ENCODE assay signal across 26 cellular contexts in genomic region chr10:78231327-78231726, GRCh38.
"Had no signal": no experiment of that assay in that cellular context is flagged by ENCODE, and none has a peak within 500 bp of the region (broad histone marks: within the 10 kb centered on the region; RNA-seq: fewer than 3 reads in every experiment).

No MANE protein-coding gene starts in this region.

- H3K4me1 Mint-ChIP-seq: stimulated activated memory B cell treated with anti-CD40 and anti-IgM and Interleukin-4, amounts not matched to agents 10 μg/mL and 1 μg/mL and 100 μg/mL, for 72 hours; stimulated activated naive CD8-positive, alpha-beta T cell treated with anti-CD3 and anti-CD28 coated beads, Interleukin-15, amount 100 ng/mL, for 72 hours had no signal

- H3K4me3 Mint-ChIP-seq: stimulated activated effector memory CD8-positive, alpha-beta T cell treated with anti-CD3 and anti-CD28 coated beads, Interleukin-12 subunit alpha, Interleukin-12 subunit beta, amount 100 ng/mL, for 72 hours; stimulated activated memory B cell treated with anti-CD40 and anti-IgM and Interleukin-4, amounts not matched to agents 10 μg/mL and 1 μg/mL and 100 μg/mL, for 72 hours; stimulated activated naive CD8-positive, alpha-beta T cell treated with anti-CD3 and anti-CD28 coated beads, Interleukin-15, amount 100 ng/mL, for 72 hours; stimulated activated naive CD8-positive, alpha-beta T cell treated with anti-CD3 and anti-CD28 coated beads, Interleukin-15, Interleukin-2, amounts not matched to agents 100 ng/mL and 50 ng/mL, for 24 hours; type B pancreatic cell had no signal

- H3K9me3 Mint-ChIP-seq: stimulated activated effector memory CD8-positive, alpha-beta T cell treated with anti-CD3 and anti-CD28 coated beads, Interleukin-12 subunit alpha, Interleukin-12 subunit beta, amount 100 ng/mL, for 72 hours; stimulated activated naive CD8-positive, alpha-beta T cell treated with anti-CD3 and anti-CD28 coated beads, Interleukin-15, amount 100 ng/mL, for 72 hours; stimulated activated naive CD8-positive, alpha-beta T cell treated with anti-CD3 and anti-CD28 coated beads, Interleukin-15, Interleukin-2, amounts not matched to agents 100 ng/mL and 50 ng/mL, for 24 hours; type B pancreatic cell had no signal

- H3K4me3 ChIP-seq: stomach, suprapubic skin, testis, thoracic aorta, thyroid gland, tibial artery, tibial nerve, transverse colon, upper lobe of left lung, upper lobe of right lung, uterus, vagina had no signal

- H3K36me3 Mint-ChIP-seq: stimulated activated effector memory CD8-positive, alpha-beta T cell treated with anti-CD3 and anti-CD28 coated beads, Interleukin-12 subunit alpha, Interleukin-12 subunit beta, amount 100 ng/mL, for 72 hours; stimulated activated memory B cell treated with anti-CD40 and anti-IgM and Interleukin-4, amounts not matched to agents 10 μg/mL and 1 μg/mL and 100 μg/mL, for 72 hours; type B pancreatic cell had no signal

- ATAC-seq: stimulated activated effector memory CD8-positive, alpha-beta T cell treated with anti-CD3 and anti-CD28 coated beads, Interleukin-12 subunit alpha, Interleukin-12 subunit beta, amount 100 ng/mL, for 72 hours; stimulated activated memory B cell treated with anti-CD40 and anti-IgM and Interleukin-4, amounts not matched to agents 10 μg/mL and 1 μg/mL and 100 μg/mL, for 72 hours; stimulated activated naive CD8-positive, alpha-beta T cell treated with anti-CD3 and anti-CD28 coated beads, Interleukin-15, amount 100 ng/mL, for 72 hours; stimulated activated naive CD8-positive, alpha-beta T cell treated with anti-CD3 and anti-CD28 coated beads, Interleukin-15, Interleukin-2, amounts not matched to agents 100 U/mL and 50 U/mL, for 24 hours had no signal

- H3K27ac Mint-ChIP-seq: stimulated activated effector memory CD8-positive, alpha-beta T cell treated with anti-CD3 and anti-CD28 coated beads, Interleukin-12 subunit alpha, Interleukin-12 subunit beta, amount 100 ng/mL, for 72 hours; stimulated activated memory B cell treated with anti-CD40 and anti-IgM and Interleukin-4, amounts not matched to agents 10 μg/mL and 1 μg/mL and 100 μg/mL, for 72 hours; stimulated activated naive CD8-positive, alpha-beta T cell treated with anti-CD3 and anti-CD28 coated beads, Interleukin-15, amount 100 ng/mL, for 72 hours; stimulated activated naive CD8-positive, alpha-beta T cell treated with anti-CD3 and anti-CD28 coated beads, Interleukin-15, Interleukin-2, amounts not matched to agents 100 ng/mL and 50 ng/mL, for 24 hours; type B pancreatic cell had no signal

- H3K27ac ChIP-seq: stomach, suprapubic skin, testis, thoracic aorta, thyroid gland, tibial artery, tibial nerve, transverse colon, upper lobe of left lung, upper lobe of right lung, uterus, vagina had no signal

- H3K36me3 ChIP-seq: stomach, suprapubic skin, thoracic aorta, thyroid gland, tibial artery, tibial nerve, transverse colon, upper lobe of left lung, upper lobe of right lung, uterus, vagina had no signal

- H3K27me3 ChIP-seq: stomach, suprapubic skin, testis, thyroid gland, tibial artery, tibial nerve, transverse colon, upper lobe of left lung, upper lobe of right lung, uterus, vagina had no signal

- H3K27me3 Mint-ChIP-seq: stimulated activated naive CD8-positive, alpha-beta T cell treated with anti-CD3 and anti-CD28 coated beads, Interleukin-15, amount 100 ng/mL, for 72 hours; type B pancreatic cell had no signal

- FAIRE-seq: urothelium cell line had no signal

- DNase-seq: stimulated activated CD4-positive, alpha-beta T cell treated with anti-CD3 and anti-CD28 coated beads, Interleukin-2, amount 100 ng/mL, for 48 hours; stimulated activated CD4-positive, alpha-beta T cell treated with anti-CD3 and anti-CD28 coated beads, Interleukin-4, amount 100 ng/mL, for 1 hour; stimulated activated CD4-positive, alpha-beta T cell treated with anti-CD3 and anti-CD28 coated beads, Interleukin-4, amount 100 ng/mL, for 24 hours; stimulated activated CD4-positive, alpha-beta T cell treated with anti-CD3 and anti-CD28 coated beads, Interleukin-4, amount 100 ng/mL, for 4 hours; stimulated activated CD8-positive, alpha-beta memory T cell treated with anti-CD3 and anti-CD28 coated beads, Interleukin-4, amount 100 ng/mL, for 48 hours; stimulated activated naive CD4-positive, alpha-beta T cell; stimulated activated naive CD4-positive, alpha-beta T cell treated with Interleukin-2 at 50 U/mL for 16 hours; stimulated activated naive CD8-positive, alpha-beta T cell treated with anti-CD3 and anti-CD28 coated beads, Interleukin-15, amount 100 ng/mL, for 72 hours; stimulated activated naive CD8-positive, alpha-beta T cell treated with anti-CD3 and anti-CD28 coated beads, Interleukin-15, Interleukin-2, amounts not matched to agents 100 U/mL and 50 U/mL, for 24 hours; stomach; thyroid gland; tibial artery; transverse colon; upper lobe of left lung; upper lobe of right lung; uterus had no signal

- H3K9me3 ChIP-seq: stomach, suprapubic skin, testis, thoracic aorta, thyroid gland, tibial artery, tibial nerve, transverse colon, upper lobe of left lung, upper lobe of right lung, uterus, vagina had no signal

- H3K4me1 ChIP-seq: suprapubic skin, thyroid gland, tibial artery, upper lobe of left lung, upper lobe of right lung, uterus, vagina had no signal
